26 cellular contexts compared by ENCODE assay signal in genomic region chr16:15723808-15724207, GRCh38.
"Had no signal": no experiment of that assay in that cellular context is flagged by ENCODE, and none has a peak within 500 bp of the region (broad histone marks: within the 10 kb centered on the region; RNA-seq: fewer than 3 reads in every experiment).

No MANE protein-coding gene starts in this region.

- H3K4me3 Mint-ChIP-seq: naive thymus-derived CD4-positive, alpha-beta T cell; nephron; neural progenitor cell; stimulated activated naive CD8-positive, alpha-beta T cell treated with anti-CD3 and anti-CD28 coated beads, Interleukin-15, amount 100 ng/mL, for 72 hours had no signal

- H3K27ac ChIP-seq: dorsolateral prefrontal cortex, gastrocnemius medialis, heart left ventricle, left lung, neural progenitor cell, prostate gland, right atrium auricular region, thyroid gland, vagina had no signal

- H2AFZ ChIP-seq: neural progenitor cell had no signal

- H3K9me3 ChIP-seq: gastrocnemius medialis, heart left ventricle, left lung, prostate gland, right atrium auricular region, thyroid gland, vagina had no signal

- H3K4me3 ChIP-seq: dorsolateral prefrontal cortex, gastrocnemius medialis, heart left ventricle, left lung, neural progenitor cell, prostate gland, right atrium auricular region, thyroid gland, vagina had no signal

- H3K9ac ChIP-seq: neural progenitor cell had no signal

- H3K27me3 Mint-ChIP-seq: naive thymus-derived CD4-positive, alpha-beta T cell; stimulated activated naive CD8-positive, alpha-beta T cell treated with anti-CD3 and anti-CD28 coated beads, Interleukin-15, amount 100 ng/mL, for 72 hours had no signal

- H3K36me3 ChIP-seq: neural progenitor cell had no signal

- H3K4me1 Mint-ChIP-seq: nephron; neural progenitor cell; stimulated activated naive CD8-positive, alpha-beta T cell treated with anti-CD3 and anti-CD28 coated beads, Interleukin-15, amount 100 ng/mL, for 72 hours had no signal

- DNase-seq: dorsolateral prefrontal cortex; effector CD4-positive, alpha-beta T cell; foreskin fibroblast; gastrocnemius medialis; heart left ventricle; hippocampal formation; left cardiac atrium; mammary epithelial cell; mesendoderm; midbrain; naive thymus-derived CD4-positive, alpha-beta T cell; stimulated activated CD4-positive, alpha-beta T cell treated with anti-CD3 and anti-CD28 coated beads, Interleukin-2, amount 100 ng/mL, for 24 hours; stimulated activated CD4-positive, alpha-beta T cell treated with anti-CD3 and anti-CD28 coated beads, Interleukin-4, amount 100 ng/mL, for 24 hours; stimulated activated naive CD4-positive, alpha-beta T cell; stimulated activated naive CD8-positive, alpha-beta T cell treated with anti-CD3 and anti-CD28 coated beads, Interleukin-15, amount 100 ng/mL, for 72 hours; thyroid gland; trophoblast cell had no signal

- H3K27me3 ChIP-seq: dorsolateral prefrontal cortex, gastrocnemius medialis, heart left ventricle, left lung, neural progenitor cell, right atrium auricular region, thyroid gland, vagina had no signal

- H3K4me1 ChIP-seq: gastrocnemius medialis, heart left ventricle, left lung, neural progenitor cell, prostate gland, right atrium auricular region, thyroid gland, vagina had no signal

- FAIRE-seq: colon, islet of Langerhans had no signal

- H3K27ac Mint-ChIP-seq: nephron, neural progenitor cell had no signal

- H3K4me2 ChIP-seq: neural progenitor cell had no signal

- ATAC-seq: gastrocnemius medialis; heart left ventricle; left cardiac atrium; left lung; naive thymus-derived CD4-positive, alpha-beta T cell; sciatic nerve; stimulated activated naive CD8-positive, alpha-beta T cell treated with anti-CD3 and anti-CD28 coated beads, Interleukin-15, amount 100 ng/mL, for 72 hours had no signal
